1 cellular context compared by ENCODE assay signal in the genomic region with DNA sequence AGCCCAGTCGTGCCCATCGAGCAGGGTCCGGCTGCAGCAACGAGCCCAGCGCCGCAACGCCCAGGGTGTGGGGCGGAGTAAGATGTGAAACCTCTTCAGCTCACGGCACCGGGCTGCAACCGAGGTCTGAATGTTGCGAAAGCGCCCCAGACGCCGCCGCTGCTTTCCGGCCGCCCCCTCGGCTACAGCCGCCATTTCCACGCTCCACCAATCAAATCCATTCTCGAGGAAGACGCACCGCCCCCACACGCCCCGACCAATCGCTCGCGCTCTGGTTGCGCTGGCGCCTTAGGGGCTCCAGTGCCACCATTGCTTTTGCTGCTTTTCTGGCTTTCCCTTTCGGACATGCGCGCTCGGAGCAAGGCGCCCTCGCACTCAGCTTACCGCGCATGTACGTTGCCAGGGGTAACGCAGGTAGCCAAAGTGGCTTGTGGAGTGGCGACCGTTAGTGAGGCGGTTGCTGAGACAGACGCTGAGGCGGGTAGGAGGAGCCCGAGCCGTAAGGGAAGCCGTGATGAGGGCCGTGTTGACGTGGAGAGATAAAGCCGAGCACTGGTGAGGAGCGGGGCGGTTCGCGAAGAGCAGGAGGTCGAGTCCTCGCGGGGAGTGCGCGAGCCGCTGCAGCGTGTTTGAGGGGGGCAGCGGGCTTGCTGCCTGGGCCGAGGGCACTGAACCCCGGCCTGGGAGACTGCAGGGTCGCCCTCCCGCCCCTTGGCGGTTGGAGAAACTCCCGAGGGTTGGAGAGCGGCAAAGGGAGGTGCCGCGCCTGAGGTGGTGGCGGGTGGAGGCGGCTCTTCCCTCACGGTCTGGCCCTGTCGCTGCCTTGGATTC.
TF ChIP-seq lines count a peak whose summit lies in the region.

A gene with protein sequence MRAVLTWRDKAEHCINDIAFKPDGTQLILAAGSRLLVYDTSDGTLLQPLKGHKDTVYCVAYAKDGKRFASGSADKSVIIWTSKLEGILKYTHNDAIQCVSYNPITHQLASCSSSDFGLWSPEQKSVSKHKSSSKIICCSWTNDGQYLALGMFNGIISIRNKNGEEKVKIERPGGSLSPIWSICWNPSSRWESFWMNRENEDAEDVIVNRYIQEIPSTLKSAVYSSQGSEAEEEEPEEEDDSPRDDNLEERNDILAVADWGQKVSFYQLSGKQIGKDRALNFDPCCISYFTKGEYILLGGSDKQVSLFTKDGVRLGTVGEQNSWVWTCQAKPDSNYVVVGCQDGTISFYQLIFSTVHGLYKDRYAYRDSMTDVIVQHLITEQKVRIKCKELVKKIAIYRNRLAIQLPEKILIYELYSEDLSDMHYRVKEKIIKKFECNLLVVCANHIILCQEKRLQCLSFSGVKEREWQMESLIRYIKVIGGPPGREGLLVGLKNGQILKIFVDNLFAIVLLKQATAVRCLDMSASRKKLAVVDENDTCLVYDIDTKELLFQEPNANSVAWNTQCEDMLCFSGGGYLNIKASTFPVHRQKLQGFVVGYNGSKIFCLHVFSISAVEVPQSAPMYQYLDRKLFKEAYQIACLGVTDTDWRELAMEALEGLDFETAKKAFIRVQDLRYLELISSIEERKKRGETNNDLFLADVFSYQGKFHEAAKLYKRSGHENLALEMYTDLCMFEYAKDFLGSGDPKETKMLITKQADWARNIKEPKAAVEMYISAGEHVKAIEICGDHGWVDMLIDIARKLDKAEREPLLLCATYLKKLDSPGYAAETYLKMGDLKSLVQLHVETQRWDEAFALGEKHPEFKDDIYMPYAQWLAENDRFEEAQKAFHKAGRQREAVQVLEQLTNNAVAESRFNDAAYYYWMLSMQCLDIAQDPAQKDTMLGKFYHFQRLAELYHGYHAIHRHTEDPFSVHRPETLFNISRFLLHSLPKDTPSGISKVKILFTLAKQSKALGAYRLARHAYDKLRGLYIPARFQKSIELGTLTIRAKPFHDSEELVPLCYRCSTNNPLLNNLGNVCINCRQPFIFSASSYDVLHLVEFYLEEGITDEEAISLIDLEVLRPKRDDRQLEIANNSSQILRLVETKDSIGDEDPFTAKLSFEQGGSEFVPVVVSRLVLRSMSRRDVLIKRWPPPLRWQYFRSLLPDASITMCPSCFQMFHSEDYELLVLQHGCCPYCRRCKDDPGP (plus strand): TSS at position 408 of the 831 bp plus-strand sequence. CDS start 107 bp downstream, at position 515.
A gene (minus strand): TSS at position 132 of the 831 bp plus-strand sequence. CDS start 115 bp downstream, at position 17.

TF ChIP-seq in SK-N-SH, 30 proteins besides CTCF, POLR2A, EP300 and RAD21:
- TF ChIP-seq, protein P1, sequence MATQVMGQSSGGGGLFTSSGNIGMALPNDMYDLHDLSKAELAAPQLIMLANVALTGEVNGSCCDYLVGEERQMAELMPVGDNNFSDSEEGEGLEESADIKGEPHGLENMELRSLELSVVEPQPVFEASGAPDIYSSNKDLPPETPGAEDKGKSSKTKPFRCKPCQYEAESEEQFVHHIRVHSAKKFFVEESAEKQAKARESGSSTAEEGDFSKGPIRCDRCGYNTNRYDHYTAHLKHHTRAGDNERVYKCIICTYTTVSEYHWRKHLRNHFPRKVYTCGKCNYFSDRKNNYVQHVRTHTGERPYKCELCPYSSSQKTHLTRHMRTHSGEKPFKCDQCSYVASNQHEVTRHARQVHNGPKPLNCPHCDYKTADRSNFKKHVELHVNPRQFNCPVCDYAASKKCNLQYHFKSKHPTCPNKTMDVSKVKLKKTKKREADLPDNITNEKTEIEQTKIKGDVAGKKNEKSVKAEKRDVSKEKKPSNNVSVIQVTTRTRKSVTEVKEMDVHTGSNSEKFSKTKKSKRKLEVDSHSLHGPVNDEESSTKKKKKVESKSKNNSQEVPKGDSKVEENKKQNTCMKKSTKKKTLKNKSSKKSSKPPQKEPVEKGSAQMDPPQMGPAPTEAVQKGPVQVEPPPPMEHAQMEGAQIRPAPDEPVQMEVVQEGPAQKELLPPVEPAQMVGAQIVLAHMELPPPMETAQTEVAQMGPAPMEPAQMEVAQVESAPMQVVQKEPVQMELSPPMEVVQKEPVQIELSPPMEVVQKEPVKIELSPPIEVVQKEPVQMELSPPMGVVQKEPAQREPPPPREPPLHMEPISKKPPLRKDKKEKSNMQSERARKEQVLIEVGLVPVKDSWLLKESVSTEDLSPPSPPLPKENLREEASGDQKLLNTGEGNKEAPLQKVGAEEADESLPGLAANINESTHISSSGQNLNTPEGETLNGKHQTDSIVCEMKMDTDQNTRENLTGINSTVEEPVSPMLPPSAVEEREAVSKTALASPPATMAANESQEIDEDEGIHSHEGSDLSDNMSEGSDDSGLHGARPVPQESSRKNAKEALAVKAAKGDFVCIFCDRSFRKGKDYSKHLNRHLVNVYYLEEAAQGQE (IDR thresholded peaks at IDR 0.05; ENCODE audit: low read depth, low read length), result 0 out of 2 replicates have a peak, but pooled peaks have one; percentile 47
- TF ChIP-seq NFIC (IDR thresholded peaks at IDR 0.05; ENCODE audit: borderline replicate concordance) (no peak), NRF1 (IDR thresholded peaks at IDR 0.05; ENCODE audit: low read depth, low read length) (peak; percentile 82), SIN3A (IDR thresholded peaks at IDR 0.05; ENCODE audit: borderline replicate concordance, low read depth, low read length) (0 out of 2 replicates have a peak, but pooled peaks have one; percentile 85), YY1 (IDR thresholded peaks at IDR 0.05; ENCODE audit: low read depth) (peak; percentile 88), POLR2AphosphoS5 (IDR thresholded peaks at IDR 0.05; ENCODE audit: low read depth, low read length) (peak; percentile 64), RFX5 (IDR thresholded peaks at IDR 0.05; ENCODE audit: low read length) (peak; percentile 74), CHD2 (IDR thresholded peaks at IDR 0.05; ENCODE audit: low read length, partially characterized antibody) (peak; percentile 9), FOXM1 (IDR thresholded peaks at IDR 0.05; ENCODE audit: low read depth) (no peak), FOSL2 (IDR thresholded peaks at IDR 0.05; ENCODE audit: borderline replicate concordance, low read depth) (no peak), TCF12 (IDR thresholded peaks at IDR 0.05) (no peak), MXI1 (IDR thresholded peaks at IDR 0.05; ENCODE audit: low read depth, low read length) (peak; percentile 94), GABPA (IDR thresholded peaks at IDR 0.05; ENCODE audit: low read depth) (no peak), TAF1 (IDR thresholded peaks at IDR 0.05; ENCODE audit: borderline replicate concordance, low read depth, low read length) (peak; percentile 69)
- TF ChIP-seq, protein P2, sequence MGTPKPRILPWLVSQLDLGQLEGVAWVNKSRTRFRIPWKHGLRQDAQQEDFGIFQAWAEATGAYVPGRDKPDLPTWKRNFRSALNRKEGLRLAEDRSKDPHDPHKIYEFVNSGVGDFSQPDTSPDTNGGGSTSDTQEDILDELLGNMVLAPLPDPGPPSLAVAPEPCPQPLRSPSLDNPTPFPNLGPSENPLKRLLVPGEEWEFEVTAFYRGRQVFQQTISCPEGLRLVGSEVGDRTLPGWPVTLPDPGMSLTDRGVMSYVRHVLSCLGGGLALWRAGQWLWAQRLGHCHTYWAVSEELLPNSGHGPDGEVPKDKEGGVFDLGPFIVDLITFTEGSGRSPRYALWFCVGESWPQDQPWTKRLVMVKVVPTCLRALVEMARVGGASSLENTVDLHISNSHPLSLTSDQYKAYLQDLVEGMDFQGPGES (IDR thresholded peaks at IDR 0.05; ENCODE audit: low read depth, low read length), result peak; percentile 38; the same call in 1 of the 2 replicates
- TF ChIP-seq, protein P3, sequence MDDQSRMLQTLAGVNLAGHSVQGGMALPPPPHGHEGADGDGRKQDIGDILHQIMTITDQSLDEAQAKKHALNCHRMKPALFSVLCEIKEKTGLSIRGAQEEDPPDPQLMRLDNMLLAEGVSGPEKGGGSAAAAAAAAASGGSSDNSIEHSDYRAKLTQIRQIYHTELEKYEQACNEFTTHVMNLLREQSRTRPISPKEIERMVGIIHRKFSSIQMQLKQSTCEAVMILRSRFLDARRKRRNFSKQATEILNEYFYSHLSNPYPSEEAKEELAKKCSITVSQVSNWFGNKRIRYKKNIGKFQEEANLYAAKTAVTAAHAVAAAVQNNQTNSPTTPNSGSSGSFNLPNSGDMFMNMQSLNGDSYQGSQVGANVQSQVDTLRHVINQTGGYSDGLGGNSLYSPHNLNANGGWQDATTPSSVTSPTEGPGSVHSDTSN (IDR thresholded peaks at IDR 0.05), result 0 out of 2 replicates have a peak, but pooled peaks have one; percentile 10
- TF ChIP-seq, protein P4, sequence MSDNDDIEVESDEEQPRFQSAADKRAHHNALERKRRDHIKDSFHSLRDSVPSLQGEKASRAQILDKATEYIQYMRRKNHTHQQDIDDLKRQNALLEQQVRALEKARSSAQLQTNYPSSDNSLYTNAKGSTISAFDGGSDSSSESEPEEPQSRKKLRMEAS (IDR thresholded peaks at IDR 0.05; ENCODE audit: low read depth), result peak; percentile 82
